Comparison of ENCODE assay signal across 8 cellular contexts in the genomic region with DNA sequence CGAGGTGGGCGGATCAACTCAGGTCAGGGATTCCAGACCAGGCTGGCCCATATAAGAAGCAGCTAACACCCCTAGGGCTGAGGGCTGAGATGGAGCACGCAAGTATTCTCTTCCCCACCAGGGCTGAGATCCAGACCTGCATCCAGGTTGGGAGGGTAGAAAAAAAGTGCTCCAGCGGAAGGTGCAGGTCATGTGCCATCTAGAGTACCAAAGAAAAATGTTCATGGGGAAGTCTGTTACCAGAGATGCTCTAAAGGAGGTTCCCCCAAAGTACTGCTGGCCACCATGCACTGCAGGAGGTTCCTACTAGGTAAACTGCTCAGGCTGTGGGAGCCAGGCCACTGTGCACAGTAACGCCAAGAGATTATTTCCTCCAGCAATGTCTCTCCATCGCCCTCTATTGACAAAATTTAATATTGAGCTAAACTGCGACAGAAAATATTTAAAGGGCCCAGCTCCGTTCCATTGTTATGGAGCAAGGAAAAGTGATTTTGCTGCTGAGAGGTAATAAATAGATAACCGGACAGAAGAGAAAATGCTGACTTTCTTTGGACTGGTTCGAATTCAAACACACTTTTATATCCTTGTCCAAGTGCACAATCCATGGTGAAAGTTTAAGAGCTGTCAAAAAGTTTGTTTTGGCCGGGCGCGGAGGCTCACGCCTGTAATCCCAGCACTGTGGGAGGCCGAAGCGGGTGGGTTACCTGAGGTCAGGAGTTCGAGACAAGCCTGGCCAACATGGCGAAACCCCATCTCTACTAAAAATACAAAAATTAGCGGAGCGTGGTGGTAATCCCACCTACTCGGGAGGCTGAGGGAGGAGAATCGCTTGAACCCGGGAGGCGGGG.
DNase-seq lines count a peak whose midpoint lies in the region; ATAC-seq and TF ChIP-seq lines count a peak whose summit lies in the region.

No MANE protein-coding gene starts in this region.

- H3K9ac ChIP-seq in ES-I3 (ENCODE audit: low read depth, low read length) = peak overlapping the region; percentile 86; the same call in 1 of the 2 replicates

- in situ Hi-C loops in astrocyte of the cerebellum (cut with HindIII; ENCODE audit: low sequenced_read_pairs) = no loop called here

- no peaks in the 10 kb centered on the region for H3K36me3 ChIP-seq in ES-I3 (ENCODE audit: insufficient read depth, low read length)

- DNase-seq in NCI-H1436 treated with DMSO at 0.1 percent for 48 hours (lab: John Stamatoyannopoulos, UW) = peak; percentile 61
- DNase-seq in SW 1271 (lab: John Stamatoyannopoulos, UW) = peak; percentile 69 to 90
- DNase-seq in astrocyte of the cerebellum (ENCODE audit: low read depth) = peak; percentile 76
- DNase-seq in hepatic stellate cell (ENCODE audit: low spot score) = peak; percentile 26
- DNase-seq in putamen (ENCODE audit: low spot score) = peak; percentile 79

- peak overlapping the region; percentile 85 for H3K4me3 ChIP-seq in astrocyte of the cerebellum (ENCODE audit: low read depth, low read length)

- ATAC-seq in HG02623 (IDR thresholded peaks at IDR 0.05; ENCODE audit: unreplicated experiment) = peak; percentile 44
- no peak for ATAC-seq in GM18870 (IDR thresholded peaks at IDR 0.05; ENCODE audit: unreplicated experiment)

- TF ChIP-seq CTCF in astrocyte of the cerebellum (IDR thresholded peaks at IDR 0.05; ENCODE audit: low read depth, low read length, missing control alignments) = peak; percentile 80

- H3K9me3 ChIP-seq in ES-I3 (ENCODE audit: control insufficient read depth, insufficient read depth, low read length) = no peaks in the 10 kb centered on the region

- no peaks in the 10 kb centered on the region for H3K4me1 ChIP-seq in ES-I3 (ENCODE audit: insufficient read depth, low read length)

Comparison
In these comparisons a context has a peak if more than half of its experiments do, and no peak if none do; other contexts are left out.
1. DNase-seq: peak in every context shown above with its lines; median percentile 80 in SW 1271; 79 in putamen; 76 in astrocyte of the cerebellum; 61 in NCI-H1436 treated with DMSO at 0.1 percent for 48 hours; 26 in hepatic stellate cell.